In the genomic region with DNA sequence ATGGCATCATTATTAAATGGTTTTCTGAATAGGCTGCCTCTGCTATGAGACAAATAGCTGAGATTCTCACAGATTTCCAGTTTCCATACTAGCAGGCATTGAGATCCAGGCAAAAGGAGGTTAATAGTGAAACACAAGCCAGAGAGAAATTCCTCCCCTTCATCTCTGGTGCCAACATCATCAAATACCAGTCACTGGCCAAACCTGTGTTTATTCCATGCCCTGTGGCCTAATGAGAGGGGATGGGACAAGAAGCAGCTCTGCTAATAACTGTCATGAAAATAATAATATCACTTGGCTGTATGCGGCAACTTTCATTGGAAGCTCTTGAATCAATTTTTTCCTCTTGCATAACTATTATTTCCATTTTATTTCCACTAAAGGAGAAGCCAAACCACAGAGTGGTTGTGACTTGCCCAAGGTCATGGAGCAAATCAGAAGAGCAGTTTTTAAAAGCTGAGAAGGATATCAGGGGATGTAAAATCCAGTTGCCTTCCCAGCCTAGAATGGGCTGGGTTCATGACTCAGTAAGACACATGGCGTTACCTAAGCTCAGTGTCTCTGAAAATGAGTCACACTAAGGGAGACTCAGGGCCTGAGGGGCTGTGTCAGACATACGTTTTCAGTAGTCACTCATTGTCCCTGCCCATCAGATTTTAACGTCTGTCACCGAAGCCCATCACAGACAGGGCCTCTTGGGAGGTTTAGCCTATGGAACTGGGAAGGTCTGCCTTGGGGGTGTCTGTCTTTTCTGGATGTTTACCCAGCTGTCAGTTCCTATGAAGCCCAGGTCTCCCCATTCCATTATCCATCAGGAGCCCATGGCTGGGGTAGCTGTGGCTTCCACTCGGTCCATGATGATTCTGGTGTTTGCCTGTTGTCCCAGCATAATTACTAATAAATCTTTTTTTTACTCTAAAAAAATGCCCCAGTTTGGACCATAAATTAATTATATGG, we compare ENCODE assay signal across 8 cellular contexts.
DNase-seq lines count a peak whose midpoint lies in the region; ATAC-seq and TF ChIP-seq lines count a peak whose summit lies in the region.

No MANE protein-coding gene starts in this region.

- no peaks in the 10 kb centered on the region for H3K27me3 ChIP-seq in foreskin keratinocyte
- no peaks in the 10 kb centered on the region for H3K27me3 ChIP-seq in aorta (ENCODE audit: control insufficient read depth in 1 of 2, insufficient read depth in 2 of 2, low read length in 1 of 2)
- no peaks in the 10 kb centered on the region for H3K27me3 ChIP-seq in Caco-2 (replicated peaks; ENCODE audit: control insufficient read depth, insufficient read depth, low read length)

- H3K27ac ChIP-seq in foreskin keratinocyte (peak overlapping the region; percentile 76), aorta (ENCODE audit: low read depth in 1 of 2, low read length in 2 of 2) (peak overlapping the region in 1 of 2 donors; percentile 33), OCI-LY7 (ENCODE audit: low read depth, low read length, poor library complexity, severe bottlenecking) (no peak overlapping the region)

- H2AFZ ChIP-seq in OCI-LY7 (ENCODE audit: low read length): no peak overlapping the region

- TF ChIP-seq CTCF in foreskin keratinocyte (conservative IDR thresholded peaks at IDR 0.05): no peak
- no peak for TF ChIP-seq CTCF in Caco-2 (IDR thresholded peaks at IDR 0.05; ENCODE audit: insufficient read depth in 1 of 2, low read depth in 1 of 2, low read length in 1 of 2, severe bottlenecking in 1 of 2, unreplicated experiment in 1 of 2)
- no peak for TF ChIP-seq CTCF in OCI-LY7 (conservative IDR thresholded peaks at IDR 0.05; ENCODE audit: low read length)

- H3K36me3 ChIP-seq in aorta (ENCODE audit: control insufficient read depth in 1 of 2, insufficient read depth in 2 of 2, low read length in 1 of 2) (no peaks in the 10 kb centered on the region), Caco-2 (ENCODE audit: control insufficient read depth, insufficient read depth, low read length) (no peaks in the 10 kb centered on the region; the same call in 1 of the 2 replicates), OCI-LY7 (ENCODE audit: insufficient read depth, low read length) (no peaks in the 10 kb centered on the region)

- in situ Hi-C loops in Caki2 (cut with HindIII; ENCODE audit: low pct_unique_long_range_greater_than_20kb, low sequenced_read_pairs): no loop called here

- no peaks in the 10 kb centered on the region for H3K9me2 ChIP-seq in OCI-LY7 (ENCODE audit: insufficient read depth, low read length)

- CTCF ChIA-PET in Caco-2 (lab: Charles Lee) (interaction anchor here (1.2 kb wide), 1 partner anchor 10 kb away, joined by 5 read pairs; no protein-coding TSS in a partner anchor), OCI-LY7 (lab: Charles Lee; ENCODE audit: unreplicated experiment) (interaction anchor here (1.2 kb wide), 1 partner anchor 15 kb away, joined by 3 read pairs; no protein-coding TSS in a partner anchor)

- H3K9me3 ChIP-seq in aorta (ENCODE audit: control insufficient read depth, low read length) (no peaks in the 10 kb centered on the region), Caco-2 (no peaks in the 10 kb centered on the region), OCI-LY7 (ENCODE audit: low read length) (no peaks in the 10 kb centered on the region)

- peaks cover 9% of the 10 kb centered on the region for H3K9me3 Mint-ChIP-seq in Caco-2 (ENCODE audit: unreplicated experiment)

- POLR2A ChIA-PET in Caco-2 (lab: Charles Lee): no interaction called here
- POLR2A ChIA-PET in OCI-LY7 (lab: Charles Lee): interaction anchor here (0.7 to 1.4 kb wide), 7 partner anchors 11 to 38 kb away, joined by 3 read pairs; no protein-coding TSS in a partner anchor

- peaks cover 58% of the 10 kb centered on the region for H3K4me1 Mint-ChIP-seq in Caco-2 (ENCODE audit: low read depth, unreplicated experiment)

- no peaks in the 10 kb centered on the region for H3K27me3 Mint-ChIP-seq in Caco-2 (ENCODE audit: insufficient read depth, unreplicated experiment)

- ATAC-seq in GM21515 (IDR thresholded peaks at IDR 0.05; ENCODE audit: unreplicated experiment): peak; percentile 36
- peak; percentile 100 for ATAC-seq in foreskin keratinocyte
- peak; percentile 50 for ATAC-seq in aorta (ENCODE audit: low FRiP score)

- no peak overlapping the region for H3K4me3 Mint-ChIP-seq in Caco-2 (ENCODE audit: unreplicated experiment)

- H3K36me3 Mint-ChIP-seq in Caco-2 (ENCODE audit: insufficient read depth, unreplicated experiment): peaks cover 4% of the 10 kb centered on the region

- peaks cover 13% of the 10 kb centered on the region for H3K4me1 ChIP-seq in foreskin keratinocyte
- H3K4me1 ChIP-seq in aorta (ENCODE audit: control insufficient read depth in 1 of 2, insufficient read depth in 2 of 2, low read length in 2 of 2): peaks cover 0 to 4% of the 10 kb centered on the region in 2 donors
- H3K4me1 ChIP-seq in Caco-2: peaks cover 67% of the 10 kb centered on the region
- H3K4me1 ChIP-seq in OCI-LY7 (ENCODE audit: insufficient read depth, low read length, poor library complexity, severe bottlenecking): no peaks in the 10 kb centered on the region

- peak; percentile 51 for DNase-seq in Caki2 (ENCODE audit: low read depth)
- peak; percentile 63 for DNase-seq in MV-4-11 (lab: John Stamatoyannopoulos, UW)
- DNase-seq in foreskin keratinocyte: peak; percentile 95 to 98
- DNase-seq in aorta: no peak
- DNase-seq in Caco-2: no peak
- DNase-seq in OCI-LY7 (ENCODE audit: low spot score): no peak
- DNase-seq in NCI-H446 (lab: John Stamatoyannopoulos, UW): no peak

- intact Hi-C loops in aorta (cut with DNase I): no loop called here
- intact Hi-C loops in Caco-2 (cut with micrococcal nuclease; ENCODE audit: unreplicated experiment): no loop called here
- intact Hi-C loops in OCI-LY7 (cut with micrococcal nuclease; ENCODE audit: unreplicated experiment): no loop called here

- no peak overlapping the region for H3K27ac Mint-ChIP-seq in Caco-2 (ENCODE audit: unreplicated experiment)

- H3K79me2 ChIP-seq in OCI-LY7 (ENCODE audit: insufficient read depth, low read depth, low read length): no peaks in the 10 kb centered on the region

- 89 to 91% methylated on average over 6 of the region's 6 CpGs for WGBS in aorta, 2 donors

- no TSS peak for BruUV-seq in Caco-2 (replicated peaks; lab: Mats Ljungman, UMichigan)
- no TSS peak for BruUV-seq in OCI-LY7 (replicated peaks; lab: Mats Ljungman, UMichigan)

- H4K20me1 ChIP-seq in OCI-LY7 (ENCODE audit: insufficient read depth, low read length): no peaks in the 10 kb centered on the region

- no peak overlapping the region for H3K4me2 ChIP-seq in OCI-LY7 (ENCODE audit: low read length)

- no peak overlapping the region for H3K4me3 ChIP-seq in aorta (ENCODE audit: low read length in 2 of 2)
- H3K4me3 ChIP-seq in Caco-2 (ENCODE audit: low read depth, low read length): no peak overlapping the region
- no peak overlapping the region for H3K4me3 ChIP-seq in OCI-LY7 (ENCODE audit: low read depth, low read length, poor library complexity, severe bottlenecking)

Comparison
In these comparisons a context has a peak if more than half of its experiments do, and no peak if none do; other contexts are left out.
1. DNase-seq: peak in Caki2 (single experiment), MV-4-11 (single experiment) and foreskin keratinocyte (2 of 2); none in aorta (0 of 2), Caco-2 (0 of 2), OCI-LY7 (single experiment) and NCI-H446 (0 of 2).
2. ATAC-seq: peak in every context shown above with its lines; median percentile 100 in foreskin keratinocyte; 50 in aorta; 36 in GM21515.